ENCODE assay signal across 22 cellular contexts in the genomic region with DNA sequence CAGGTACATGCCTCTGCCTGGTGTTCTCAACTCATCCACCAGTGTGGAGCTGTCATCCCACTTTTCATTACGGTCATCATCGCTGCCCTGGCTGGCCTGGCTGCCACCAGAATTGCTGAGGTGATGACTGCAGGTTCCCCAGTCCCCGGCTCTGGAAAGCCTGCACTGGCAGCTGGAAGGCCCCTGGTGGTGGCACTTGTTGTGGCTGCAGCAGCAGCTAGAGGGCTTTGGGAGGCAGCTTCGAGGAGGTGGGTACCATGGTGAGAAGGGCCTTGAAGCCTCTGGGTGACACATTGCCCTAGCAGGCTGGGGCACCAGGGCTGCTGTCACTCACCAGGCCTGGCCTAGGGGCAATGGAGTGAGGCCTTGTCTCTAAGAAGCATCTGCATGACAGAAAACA. TPM values are rescaled to one million over a fixed set of nuclear protein-coding genes. Genes with fewer than 3 reads are reported as not detected.
DNase-seq lines count a peak whose midpoint lies in the region; ATAC-seq, FAIRE-seq and TF ChIP-seq lines count a peak whose summit lies in the region.
"Had no signal": no experiment of that assay in that cellular context is flagged by ENCODE, and none has a peak within 500 bp of the region (broad histone marks: within the 10 kb centered on the region; RNA-seq: fewer than 3 reads in every experiment).

No MANE protein-coding gene starts in this region.

- H3K4ac ChIP-seq in H9 (ENCODE audit: low read depth, low read length): no peak overlapping the region
- H3K4ac ChIP-seq in mesenchymal stem cell (ENCODE audit: low read depth in 1 of 2, low read length in 2 of 2): no peak overlapping the region

- H3K27me3 ChIP-seq in DND-41 (ENCODE audit: insufficient read depth, low read length, poor library complexity) (no peaks in the 10 kb centered on the region), H9 (ENCODE audit: insufficient read depth, low read length) (no peaks in the 10 kb centered on the region), endodermal cell (ENCODE audit: control insufficient read depth, insufficient read depth, low read length, poor library complexity, severe bottlenecking) (no peaks in the 10 kb centered on the region), neural progenitor cell (no peaks in the 10 kb centered on the region), mesenchymal stem cell (ENCODE audit: control insufficient read depth in 1 of 2, insufficient read depth in 1 of 2, low read length in 2 of 2) (no peaks in the 10 kb centered on the region)

- H3K4me1 Mint-ChIP-seq in H9: no peaks in the 10 kb centered on the region
- H3K4me1 Mint-ChIP-seq in endodermal cell: no peaks in the 10 kb centered on the region
- no peaks in the 10 kb centered on the region for H3K4me1 Mint-ChIP-seq in neural progenitor cell
- H3K4me1 Mint-ChIP-seq: B cell had no signal

- no peak overlapping the region for H3T11ph ChIP-seq in H9 (ENCODE audit: low read length)

- FAIRE-seq in GM19239 (lab: Jason Lieb, UNC): no peak
- FAIRE-seq: GM12892, H54, HTR-8/SVneo had no signal

- H3K9ac ChIP-seq in DND-41 (ENCODE audit: low read depth, low read length) (no peak overlapping the region), H9 (ENCODE audit: extremely low read depth, insufficient read length, low read length) (no peak overlapping the region), endodermal cell (ENCODE audit: extremely low read depth, low read length, poor library complexity, severe bottlenecking) (no peak overlapping the region), neural progenitor cell (no peak overlapping the region), mesenchymal stem cell (ENCODE audit: low read length) (no peak overlapping the region)

- no peaks in the 10 kb centered on the region for H3K4me1 ChIP-seq in DND-41 (ENCODE audit: insufficient read depth, low read length)
- H3K4me1 ChIP-seq in H9 (ENCODE audit: insufficient read depth, low read length): no peaks in the 10 kb centered on the region
- no peaks in the 10 kb centered on the region for H3K4me1 ChIP-seq in endodermal cell (ENCODE audit: control insufficient read depth, insufficient read depth, low read length)
- H3K4me1 ChIP-seq in neural progenitor cell: no peaks in the 10 kb centered on the region
- H3K4me1 ChIP-seq in mesenchymal stem cell (ENCODE audit: control insufficient read depth, insufficient read depth, low read depth, low read length): no peaks in the 10 kb centered on the region
- H3K4me1 ChIP-seq: Caco-2 had no signal

- H3K4me3 ChIP-seq in DND-41 (ENCODE audit: low read depth in 1 of 2, low read length in 2 of 2) (no peak overlapping the region), endodermal cell (ENCODE audit: low read length) (no peak overlapping the region), neural progenitor cell (no peak overlapping the region), mesenchymal stem cell (ENCODE audit: insufficient read depth in 1 of 2, low read depth in 1 of 2, low read length in 2 of 2) (no peak overlapping the region)

- no peaks in the 10 kb centered on the region for H3F3A ChIP-seq in neural progenitor cell (ENCODE audit: low read depth)

- 0 out of 3 replicates have a peak, but pooled peaks have one; percentile 39 for ATAC-seq in DND-41 (ENCODE audit: insufficient read depth, low read depth)
- ATAC-seq: CD8-positive, alpha-beta T cell; PC-3 had no signal

- H2AFZ ChIP-seq in DND-41 (ENCODE audit: low read depth, low read length): no peak overlapping the region
- H2AFZ ChIP-seq in H9 (ENCODE audit: low read length): no peak overlapping the region
- H2AFZ ChIP-seq in neural progenitor cell (replicated peaks): no peak overlapping the region
- no peak overlapping the region for H2AFZ ChIP-seq in mesenchymal stem cell (ENCODE audit: low read depth, low read length)

- DNase-seq in DND-41 (no peak), H9 (peak; percentile 35), endodermal cell (peak; percentile 61), neural progenitor cell (ENCODE audit: low spot score) (no peak), mesenchymal stem cell (no peak), NCI-H69 (lab: John Stamatoyannopoulos, UW) (no peak), GM19239 (ENCODE audit: insufficient read length, low spot score) (no peak)
- DNase-seq: Caco-2; CD8-positive, alpha-beta T cell; DMS79 treated with DMSO at 0.1 percent for 48 hours; HFFc6; KBM-7; MM.1S; NCI-H2029; NCI-H446 treated with DMSO at 0.1 percent for 48 hours; NCI-H526; PC-3 had no signal

- H3K27ac Mint-ChIP-seq in H9 (no peak overlapping the region), endodermal cell (no peak overlapping the region), neural progenitor cell (no peak overlapping the region)
- H3K27ac Mint-ChIP-seq: B cell; CD8-positive, alpha-beta T cell; HFFc6 had no signal

- WGBS in H9 (ENCODE audit: extremely low coverage, insufficient read length, low lambda C conversion rate): no CpG with 5 or more reads among the region's 4 CpGs
- WGBS in endodermal cell (ENCODE audit: insufficient coverage in 1 of 2, insufficient read length in 1 of 2), 2 experiments: 86 to 93% methylated on average over 3 to 4 of the region's 4 CpGs
- 70% methylated on average over 4 of the region's 4 CpGs for WGBS in mesenchymal stem cell

- H2BK120ac ChIP-seq in H9 (ENCODE audit: low read depth, low read length, poor library complexity, severe bottlenecking) (no peak overlapping the region), mesenchymal stem cell (ENCODE audit: low read depth, low read length) (no peak overlapping the region)

- peaks cover 4% of the 10 kb centered on the region for H3K9me3 ChIP-seq in DND-41 (ENCODE audit: insufficient read depth, low read length, severe bottlenecking)
- H3K9me3 ChIP-seq in H9 (ENCODE audit: control insufficient read depth, low read depth, low read length): no peaks in the 10 kb centered on the region
- no peaks in the 10 kb centered on the region for H3K9me3 ChIP-seq in endodermal cell (ENCODE audit: control insufficient read depth, low read length)
- H3K9me3 ChIP-seq in neural progenitor cell (ENCODE audit: low read depth): no peaks in the 10 kb centered on the region
- peaks cover 2% of the 10 kb centered on the region for H3K9me3 ChIP-seq in mesenchymal stem cell (ENCODE audit: control insufficient read depth, low read length)

- H3K56ac ChIP-seq in H9 (ENCODE audit: insufficient read length, low read depth, low read length): no peak overlapping the region

- H3K23ac ChIP-seq in H9 (ENCODE audit: insufficient read length, low read depth, low read length) (no peak overlapping the region), mesenchymal stem cell (ENCODE audit: low read length in 2 of 2) (no peak overlapping the region)

- H3K36me3 ChIP-seq in DND-41 (ENCODE audit: insufficient read depth, low read length): no peaks in the 10 kb centered on the region
- H3K36me3 ChIP-seq in endodermal cell (ENCODE audit: control insufficient read depth, insufficient read depth, low read length): no peaks in the 10 kb centered on the region
- H3K36me3 ChIP-seq in neural progenitor cell: no peaks in the 10 kb centered on the region
- H3K36me3 ChIP-seq in mesenchymal stem cell (ENCODE audit: control insufficient read depth in 1 of 2, insufficient read depth in 2 of 2, low read depth in 1 of 2, low read length in 2 of 2): peaks cover 3% of the 10 kb centered on the region in 2 experiments

- H3K27ac ChIP-seq in DND-41 (ENCODE audit: low read length) (no peak overlapping the region), H9 (ENCODE audit: insufficient read length, low read depth, low read length) (no peak overlapping the region), endodermal cell (ENCODE audit: low read depth, low read length) (no peak overlapping the region), neural progenitor cell (no peak overlapping the region), mesenchymal stem cell (ENCODE audit: low read length, poor library complexity, severe bottlenecking) (no peak overlapping the region)
- H3K27ac ChIP-seq: C4-2B had no signal

- H3K4me3 Mint-ChIP-seq in H9 (no peak overlapping the region), endodermal cell (no peak overlapping the region), neural progenitor cell (no peak overlapping the region)
- H3K4me3 Mint-ChIP-seq: B cell; CD8-positive, alpha-beta T cell; HFFc6 had no signal

- peaks cover 0 to 1% (median 0%) of the 10 kb centered on the region in 3 experiments; a peak in 3 of 7 replicates for H3K36me3 Mint-ChIP-seq in H9 (ENCODE audit: insufficient read depth in 1 of 3, low read depth in 3 of 3)
- no peaks in the 10 kb centered on the region for H3K36me3 Mint-ChIP-seq in endodermal cell (ENCODE audit: low read depth)
- H3K36me3 Mint-ChIP-seq in neural progenitor cell: no peaks in the 10 kb centered on the region

- peak; percentile 19 for TF ChIP-seq CTCF in DND-41 (IDR thresholded peaks at IDR 0.05; ENCODE audit: borderline replicate concordance, extremely low read depth, low read length, poor library complexity, severe bottlenecking)
- peak; percentile 43; the same call in 2 of the 3 replicates for TF ChIP-seq CTCF in H9 (conservative IDR thresholded peaks at IDR 0.05)
- peak; percentile 63 for TF ChIP-seq CTCF in endodermal cell (conservative IDR thresholded peaks at IDR 0.05)
- TF ChIP-seq CTCF in neural progenitor cell (IDR thresholded peaks at IDR 0.05): peak; percentile 3

- H4K5ac ChIP-seq in H9 (ENCODE audit: insufficient read length, low read depth, low read length): no peak overlapping the region

- no peak overlapping the region for H2BK15ac ChIP-seq in H9 (ENCODE audit: low read depth, low read length)
- no peak overlapping the region for H2BK15ac ChIP-seq in mesenchymal stem cell (ENCODE audit: low read depth, poor library complexity, severe bottlenecking)

- H4K8ac ChIP-seq in H9 (replicated peaks; ENCODE audit: insufficient read length, low read depth, low read length) (no peak overlapping the region), mesenchymal stem cell (ENCODE audit: low read length) (no peak overlapping the region)

- H3K23me2 ChIP-seq in H9 (ENCODE audit: insufficient read length, low read depth, low read length, poor library complexity, severe bottlenecking): no peaks in the 10 kb centered on the region

- no peak overlapping the region for H2AK5ac ChIP-seq in H9 (ENCODE audit: insufficient read length, low read length)
- no peak overlapping the region for H2AK5ac ChIP-seq in mesenchymal stem cell (ENCODE audit: low read length, severe bottlenecking)

- H2BK5ac ChIP-seq in H9 (ENCODE audit: insufficient read length, low read length) (no peak overlapping the region), mesenchymal stem cell (ENCODE audit: low read depth, low read length, poor library complexity, severe bottlenecking) (no peak overlapping the region)

- H4K91ac ChIP-seq in H9 (ENCODE audit: insufficient read length, low read depth, low read length) (no peak overlapping the region), mesenchymal stem cell (ENCODE audit: low read length) (no peak overlapping the region)

- 0 out of 2 replicates have a peak overlapping the region, but pooled peaks have one; percentile 13 for H3K14ac ChIP-seq in H9 (ENCODE audit: insufficient read depth, low read length)
- H3K14ac ChIP-seq in mesenchymal stem cell (ENCODE audit: low read length in 2 of 2): no peak overlapping the region

- H3K27me3 Mint-ChIP-seq in H9 (ENCODE audit: low read depth) (no peaks in the 10 kb centered on the region), endodermal cell (ENCODE audit: insufficient read depth) (peaks cover 2% of the 10 kb centered on the region), neural progenitor cell (ENCODE audit: insufficient read depth, low read depth) (peaks cover 5% of the 10 kb centered on the region)
- H3K27me3 Mint-ChIP-seq: B cell had no signal

- H4K20me1 ChIP-seq in DND-41 (ENCODE audit: insufficient read depth, low read length) (no peaks in the 10 kb centered on the region), H9 (ENCODE audit: control insufficient read depth, insufficient read depth, insufficient read length) (peaks cover 1% of the 10 kb centered on the region), neural progenitor cell (ENCODE audit: low read depth) (no peaks in the 10 kb centered on the region)

- H3K79me1 ChIP-seq in H9 (ENCODE audit: insufficient read depth, low read depth, low read length, poor library complexity, severe bottlenecking) (no peaks in the 10 kb centered on the region), mesenchymal stem cell (replicated peaks; ENCODE audit: low read length, poor library complexity, severe bottlenecking) (no peaks in the 10 kb centered on the region)

- no peak overlapping the region for H2BK20ac ChIP-seq in H9 (ENCODE audit: low read depth, low read length, poor library complexity, severe bottlenecking)

- H3K79me2 ChIP-seq in DND-41 (ENCODE audit: insufficient read depth, low read length) (no peaks in the 10 kb centered on the region), H9 (ENCODE audit: insufficient read depth, low read length) (no peaks in the 10 kb centered on the region), neural progenitor cell (ENCODE audit: low read depth) (no peaks in the 10 kb centered on the region)

- H2BK12ac ChIP-seq in H9 (ENCODE audit: insufficient read length, low read depth, low read length) (no peak overlapping the region), mesenchymal stem cell (ENCODE audit: low read length in 2 of 2) (no peak overlapping the region)

- no peak overlapping the region for H3K18ac ChIP-seq in H9 (ENCODE audit: insufficient read length, low read depth, low read length)
- H3K18ac ChIP-seq in mesenchymal stem cell (ENCODE audit: low read depth in 1 of 2, low read length in 2 of 2): no peak overlapping the region

- H3K4me2 ChIP-seq in DND-41 (ENCODE audit: insufficient read depth, low read length): no peak overlapping the region
- no peak overlapping the region for H3K4me2 ChIP-seq in H9 (ENCODE audit: insufficient read depth, insufficient read length, low read length)
- no peak overlapping the region for H3K4me2 ChIP-seq in neural progenitor cell
- H3K4me2 ChIP-seq in mesenchymal stem cell (ENCODE audit: low read length, poor library complexity, severe bottlenecking): no peak overlapping the region

- H3K9me3 Mint-ChIP-seq in H9 (peaks cover 18 to 32% of the 10 kb centered on the region in 2 experiments; a peak in 4 of 5 replicates), endodermal cell (peaks cover 2% of the 10 kb centered on the region), neural progenitor cell (peaks cover 26% of the 10 kb centered on the region)
- H3K9me3 Mint-ChIP-seq: CD8-positive, alpha-beta T cell had no signal

RNA-seq across cellular contexts. Expression of gene ZNF14, which starts 25.3 kb away (rescaled TPM):
- total RNA-seq in H9 (2021) (7.5 and 8.3 TPM in 2 replicates), endodermal cell (1 to 10 TPM; 7.8 to 8.7 TPM), neural progenitor cell (ENCODE audit: low replicate concordance) (14.4 and 21.0 TPM in 2 replicates)
- polyA plus RNA-seq in endodermal cell (2013, experiment 1 of 2): 7.6 TPM
- 5.9 TPM for polyA plus RNA-seq in endodermal cell (2013, experiment 2 of 2)
- polyA plus RNA-seq in mesenchymal stem cell (2013, experiment 1 of 2): 1.3 TPM
- 1.3 TPM for polyA plus RNA-seq in mesenchymal stem cell (2013, experiment 2 of 2)

Comparison
In these comparisons a context has a peak if more than half of its experiments do, and no peak if none do; other contexts are left out.
1. DNase-seq: peak in H9 (single experiment) and endodermal cell (single experiment); none in DND-41 (single experiment), neural progenitor cell (single experiment), mesenchymal stem cell (single experiment), NCI-H69 (single experiment) and GM19239 (single experiment).
2. CTCF ChIP-seq: peak in every context shown above with its lines; median percentile 63 in endodermal cell; 43 in H9; 19 in DND-41; 3 in neural progenitor cell.